ENCODE assay signal across 1 cellular context in the genomic region with DNA sequence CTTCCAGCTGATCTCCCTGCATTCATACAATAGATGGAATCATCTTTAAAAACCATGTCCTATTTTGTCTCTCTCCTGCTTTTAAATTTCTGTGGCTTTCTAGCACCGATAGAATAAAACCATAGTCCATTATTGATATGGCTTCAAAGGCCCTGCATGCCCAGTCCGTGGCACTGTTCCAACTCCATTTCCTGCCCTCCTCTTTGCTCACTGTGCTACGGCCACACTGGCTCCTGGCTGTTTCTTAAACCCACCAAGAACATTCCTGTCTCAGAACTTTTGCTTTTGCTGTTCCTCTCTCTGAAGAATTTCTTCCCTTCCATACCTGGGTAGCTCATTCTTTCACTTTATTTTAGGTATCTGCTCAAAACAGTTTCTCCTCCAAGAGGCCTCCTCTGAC.
A peak's percentile ranks its signal among the peaks of the same experiment; 100 is the strongest.
TF ChIP-seq lines count a peak whose summit lies in the region.

No MANE protein-coding gene starts in this region.

TF ChIP-seq in GM12878, 131 proteins besides CTCF, POLR2A, EP300 and RAD21 (continued from another document):
- TF ChIP-seq, protein P1, sequence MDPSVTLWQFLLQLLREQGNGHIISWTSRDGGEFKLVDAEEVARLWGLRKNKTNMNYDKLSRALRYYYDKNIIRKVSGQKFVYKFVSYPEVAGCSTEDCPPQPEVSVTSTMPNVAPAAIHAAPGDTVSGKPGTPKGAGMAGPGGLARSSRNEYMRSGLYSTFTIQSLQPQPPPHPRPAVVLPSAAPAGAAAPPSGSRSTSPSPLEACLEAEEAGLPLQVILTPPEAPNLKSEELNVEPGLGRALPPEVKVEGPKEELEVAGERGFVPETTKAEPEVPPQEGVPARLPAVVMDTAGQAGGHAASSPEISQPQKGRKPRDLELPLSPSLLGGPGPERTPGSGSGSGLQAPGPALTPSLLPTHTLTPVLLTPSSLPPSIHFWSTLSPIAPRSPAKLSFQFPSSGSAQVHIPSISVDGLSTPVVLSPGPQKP (IDR thresholded peaks at IDR 0.05; ENCODE audit: low read depth, low read length): no peak
- no peak for TF ChIP-seq SRF (IDR thresholded peaks at IDR 0.05; ENCODE audit: low read depth in 2 of 2, low read length in 2 of 2)
- TF ChIP-seq, protein P2, sequence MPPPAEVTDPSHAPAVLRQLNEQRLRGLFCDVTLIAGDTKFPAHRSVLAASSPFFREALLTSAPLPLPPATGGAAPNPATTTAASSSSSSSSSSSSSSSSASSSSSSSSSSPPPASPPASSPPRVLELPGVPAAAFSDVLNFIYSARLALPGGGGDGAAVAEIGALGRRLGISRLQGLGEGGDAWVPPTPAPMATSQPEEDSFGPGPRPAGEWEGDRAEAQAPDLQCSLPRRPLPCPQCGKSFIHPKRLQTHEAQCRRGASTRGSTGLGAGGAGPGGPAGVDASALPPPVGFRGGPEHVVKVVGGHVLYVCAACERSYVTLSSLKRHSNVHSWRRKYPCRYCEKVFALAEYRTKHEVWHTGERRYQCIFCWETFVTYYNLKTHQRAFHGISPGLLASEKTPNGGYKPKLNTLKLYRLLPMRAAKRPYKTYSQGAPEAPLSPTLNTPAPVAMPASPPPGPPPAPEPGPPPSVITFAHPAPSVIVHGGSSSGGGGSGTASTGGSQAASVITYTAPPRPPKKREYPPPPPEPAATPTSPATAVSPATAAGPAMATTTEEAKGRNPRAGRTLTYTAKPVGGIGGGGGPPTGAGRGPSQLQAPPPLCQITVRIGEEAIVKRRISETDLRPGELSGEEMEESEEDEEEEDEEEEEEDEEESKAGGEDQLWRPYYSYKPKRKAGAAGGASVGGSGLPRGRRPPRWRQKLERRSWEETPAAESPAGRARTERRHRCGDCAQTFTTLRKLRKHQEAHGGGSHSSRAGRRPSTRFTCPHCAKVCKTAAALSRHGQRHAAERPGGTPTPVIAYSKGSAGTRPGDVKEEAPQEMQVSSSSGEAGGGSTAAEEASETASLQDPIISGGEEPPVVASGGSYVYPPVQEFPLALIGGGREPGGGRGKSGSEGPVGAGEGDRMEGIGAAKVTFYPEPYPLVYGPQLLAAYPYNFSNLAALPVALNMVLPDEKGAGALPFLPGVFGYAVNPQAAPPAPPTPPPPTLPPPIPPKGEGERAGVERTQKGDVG (CRISPR knock-in tag; IDR thresholded peaks at IDR 0.05): peak; percentile 64; the same call in 1 of the 2 replicates
- no peak for TF ChIP-seq MYB (IDR thresholded peaks at IDR 0.05; ENCODE audit: borderline replicate concordance, low read depth, low read length)
- TF ChIP-seq POLR2AphosphoS5 (IDR thresholded peaks at IDR 0.05; ENCODE audit: low read length): peak; percentile 29; the same call in 1 of the 2 replicates
- no peak for TF ChIP-seq HDGF (IDR thresholded peaks at IDR 0.05)
- TF ChIP-seq, protein P3, sequence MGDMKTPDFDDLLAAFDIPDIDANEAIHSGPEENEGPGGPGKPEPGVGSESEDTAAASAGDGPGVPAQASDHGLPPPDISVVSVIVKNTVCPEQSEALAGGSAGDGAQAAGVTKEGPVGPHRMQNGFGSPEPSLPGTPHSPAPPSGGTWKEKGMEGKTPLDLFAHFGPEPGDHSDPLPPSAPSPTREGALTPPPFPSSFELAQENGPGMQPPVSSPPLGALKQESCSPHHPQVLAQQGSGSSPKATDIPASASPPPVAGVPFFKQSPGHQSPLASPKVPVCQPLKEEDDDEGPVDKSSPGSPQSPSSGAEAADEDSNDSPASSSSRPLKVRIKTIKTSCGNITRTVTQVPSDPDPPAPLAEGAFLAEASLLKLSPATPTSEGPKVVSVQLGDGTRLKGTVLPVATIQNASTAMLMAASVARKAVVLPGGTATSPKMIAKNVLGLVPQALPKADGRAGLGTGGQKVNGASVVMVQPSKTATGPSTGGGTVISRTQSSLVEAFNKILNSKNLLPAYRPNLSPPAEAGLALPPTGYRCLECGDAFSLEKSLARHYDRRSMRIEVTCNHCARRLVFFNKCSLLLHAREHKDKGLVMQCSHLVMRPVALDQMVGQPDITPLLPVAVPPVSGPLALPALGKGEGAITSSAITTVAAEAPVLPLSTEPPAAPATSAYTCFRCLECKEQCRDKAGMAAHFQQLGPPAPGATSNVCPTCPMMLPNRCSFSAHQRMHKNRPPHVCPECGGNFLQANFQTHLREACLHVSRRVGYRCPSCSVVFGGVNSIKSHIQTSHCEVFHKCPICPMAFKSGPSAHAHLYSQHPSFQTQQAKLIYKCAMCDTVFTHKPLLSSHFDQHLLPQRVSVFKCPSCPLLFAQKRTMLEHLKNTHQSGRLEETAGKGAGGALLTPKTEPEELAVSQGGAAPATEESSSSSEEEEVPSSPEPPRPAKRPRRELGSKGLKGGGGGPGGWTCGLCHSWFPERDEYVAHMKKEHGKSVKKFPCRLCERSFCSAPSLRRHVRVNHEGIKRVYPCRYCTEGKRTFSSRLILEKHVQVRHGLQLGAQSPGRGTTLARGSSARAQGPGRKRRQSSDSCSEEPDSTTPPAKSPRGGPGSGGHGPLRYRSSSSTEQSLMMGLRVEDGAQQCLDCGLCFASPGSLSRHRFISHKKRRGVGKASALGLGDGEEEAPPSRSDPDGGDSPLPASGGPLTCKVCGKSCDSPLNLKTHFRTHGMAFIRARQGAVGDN (IDR thresholded peaks at IDR 0.05): peak; percentile 42; the same call in 1 of the 2 replicates
- TF ChIP-seq BACH1 (IDR thresholded peaks at IDR 0.05; ENCODE audit: borderline replicate concordance): 0 out of 2 replicates have a peak, but pooled peaks have one; percentile 22
- no peak for TF ChIP-seq ZSCAN29 (IDR thresholded peaks at IDR 0.05)
- TF ChIP-seq BMI1 (IDR thresholded peaks at IDR 0.05; ENCODE audit: borderline replicate concordance): peak; percentile 24; the same call in 1 of the 2 replicates
- TF ChIP-seq, protein P4, sequence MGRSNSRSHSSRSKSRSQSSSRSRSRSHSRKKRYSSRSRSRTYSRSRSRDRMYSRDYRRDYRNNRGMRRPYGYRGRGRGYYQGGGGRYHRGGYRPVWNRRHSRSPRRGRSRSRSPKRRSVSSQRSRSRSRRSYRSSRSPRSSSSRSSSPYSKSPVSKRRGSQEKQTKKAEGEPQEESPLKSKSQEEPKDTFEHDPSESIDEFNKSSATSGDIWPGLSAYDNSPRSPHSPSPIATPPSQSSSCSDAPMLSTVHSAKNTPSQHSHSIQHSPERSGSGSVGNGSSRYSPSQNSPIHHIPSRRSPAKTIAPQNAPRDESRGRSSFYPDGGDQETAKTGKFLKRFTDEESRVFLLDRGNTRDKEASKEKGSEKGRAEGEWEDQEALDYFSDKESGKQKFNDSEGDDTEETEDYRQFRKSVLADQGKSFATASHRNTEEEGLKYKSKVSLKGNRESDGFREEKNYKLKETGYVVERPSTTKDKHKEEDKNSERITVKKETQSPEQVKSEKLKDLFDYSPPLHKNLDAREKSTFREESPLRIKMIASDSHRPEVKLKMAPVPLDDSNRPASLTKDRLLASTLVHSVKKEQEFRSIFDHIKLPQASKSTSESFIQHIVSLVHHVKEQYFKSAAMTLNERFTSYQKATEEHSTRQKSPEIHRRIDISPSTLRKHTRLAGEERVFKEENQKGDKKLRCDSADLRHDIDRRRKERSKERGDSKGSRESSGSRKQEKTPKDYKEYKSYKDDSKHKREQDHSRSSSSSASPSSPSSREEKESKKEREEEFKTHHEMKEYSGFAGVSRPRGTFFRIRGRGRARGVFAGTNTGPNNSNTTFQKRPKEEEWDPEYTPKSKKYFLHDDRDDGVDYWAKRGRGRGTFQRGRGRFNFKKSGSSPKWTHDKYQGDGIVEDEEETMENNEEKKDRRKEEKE (IDR thresholded peaks at IDR 0.05): no peak
- no peak for TF ChIP-seq ZNF217 (IDR thresholded peaks at IDR 0.05)
- TF ChIP-seq SMAD5 (IDR thresholded peaks at IDR 0.05; ENCODE audit: low read depth): peak; percentile 66; the same call in 1 of the 2 replicates
- TF ChIP-seq SMC3 (IDR thresholded peaks at IDR 0.05; ENCODE audit: borderline replicate concordance, low read length): 0 out of 2 replicates have a peak, but pooled peaks have one; percentile 6
